33 cellular contexts compared by ENCODE assay signal in genomic region chr11:90614318-90614717, GRCh38.
"Had no signal": no experiment of that assay in that cellular context is flagged by ENCODE, and none has a peak within 500 bp of the region (broad histone marks: within the 10 kb centered on the region; RNA-seq: fewer than 3 reads in every experiment).

No MANE protein-coding gene starts in this region.

- ATAC-seq: activated CD8-positive, alpha-beta T cell treated with anti-CD3 and anti-CD28 coated beads for 36 hours; activated naive CD8-positive, alpha-beta T cell treated with anti-CD3 and anti-CD28 coated beads, Interleukin-2, amount 50 U/mL, for 24 hours; activated T-cell treated with anti-CD3 and anti-CD28 coated beads, Interleukin-2, amount 50 U/mL, for 4 hours; activated T-cell treated with anti-CD3 and anti-CD28 coated beads, Interleukin-2, amount 50 U/mL, for 72 hours; activated T-helper 17 cell treated with anti-CD3 and anti-CD28 coated beads, Interleukin-2, amount 50 U/mL, for 72 hours had no signal

- H3K4me1 ChIP-seq: ascending aorta had no signal

- FAIRE-seq: colon, TTC549 had no signal

- H3K9me3 ChIP-seq: ascending aorta had no signal

- H3K27me3 Mint-ChIP-seq: activated B cell treated with CpG ODN at 0.5 μM for 24 hours; activated CD4-positive, alpha-beta memory T cell treated with anti-CD3 and anti-CD28 coated beads for 36 hours; activated CD4-positive, alpha-beta T cell treated with anti-CD3 and anti-CD28 coated beads, Interleukin-2, amount 10 ng/mL, durations not matched to agents 24 days and 14 days; activated CD8-positive, alpha-beta T cell treated with anti-CD3 and anti-CD28 coated beads for 36 hours; activated naive CD4-positive, alpha-beta T cell treated with anti-CD3 and anti-CD28 coated beads, Interleukin-2, amount 10 ng/mL, durations not matched to agents 7 days and 5 days; activated naive CD4-positive, alpha-beta T cell treated with anti-CD3 and anti-CD28 coated beads, Interleukin-2, amount 50 U/mL, for 24 hours; activated naive CD8-positive, alpha-beta T cell; activated naive CD8-positive, alpha-beta T cell treated with anti-CD3 and anti-CD28 coated beads, Interleukin-2, amount 10 ng/mL, durations not matched to agents 7 days and 5 days; activated naive CD8-positive, alpha-beta T cell treated with anti-CD3 and anti-CD28 coated beads, Interleukin-2, amount 50 U/mL, for 24 hours; activated T-helper 17 cell treated with anti-CD3 and anti-CD28 coated beads, Interleukin-2, amount 50 U/mL, for 72 hours; brain had no signal

- DNase-seq: activated B cell treated with CpG ODN at 0.5 μM for 24 hours; activated CD4-positive, alpha-beta memory T cell treated with anti-CD3 and anti-CD28 coated beads for 36 hours; activated CD4-positive, alpha-beta T cell treated with anti-CD3 and anti-CD28 coated beads for 4 hours; activated CD4-positive, alpha-beta T cell treated with anti-CD3 and anti-CD28 coated beads, Interleukin-2, amount 10 ng/mL, durations not matched to agents 24 days and 14 days; activated CD4-positive, alpha-beta T cell treated with anti-CD3 and anti-CD28 coated beads, Interleukin-2, amount 50 U/mL, for 1 hour; activated CD4-positive, alpha-beta T cell treated with anti-CD3 and anti-CD28 coated beads, Interleukin-2, amount 50 U/mL, for 4 hours; activated CD4-positive, CD25-positive, alpha-beta regulatory T cell treated with anti-CD3 and anti-CD28 coated beads, Interleukin-2, amount 50 U/mL, for 72 hours; activated CD8-positive, alpha-beta memory T cell treated with anti-CD3 and anti-CD28 coated beads, Interleukin-2, amount 50 U/mL, for 4 hours; activated CD8-positive, alpha-beta T cell treated with anti-CD3 and anti-CD28 coated beads for 36 hours; activated effector memory CD4-positive, alpha-beta T cell treated with anti-CD3 and anti-CD28 coated beads, Interleukin-2, amount 50 U/mL, for 16 hours; activated naive CD4-positive, alpha-beta T cell treated with anti-CD3 and anti-CD28 coated beads, Interleukin-2, amount 10 ng/mL, durations not matched to agents 7 days and 5 days; activated naive CD4-positive, alpha-beta T cell treated with Interleukin-2 at 50 U/mL for 16 hours; activated naive CD8-positive, alpha-beta T cell treated with anti-CD3 and anti-CD28 coated beads, Interleukin-2, amount 10 ng/mL, durations not matched to agents 7 days and 5 days; activated naive CD8-positive, alpha-beta T cell treated with anti-CD3 and anti-CD28 coated beads, Interleukin-2, amount 50 U/mL, for 24 hours; activated T-cell treated with anti-CD3 and anti-CD28 coated beads for 4 hours; activated T-cell treated with anti-CD3 and anti-CD28 coated beads, Interleukin-2, amount 50 U/mL, for 1 hour; activated T-cell treated with anti-CD3 and anti-CD28 coated beads, Interleukin-2, amount 50 U/mL, for 4 hours; activated T-cell treated with anti-CD3 and anti-CD28 coated beads, Interleukin-2, amount 50 U/mL, for 72 hours; amygdala; anterior cingulate cortex; central memory CD4-positive, alpha-beta T cell; T-helper 2 cell; T-helper 9 cell had no signal

- H3K36me3 Mint-ChIP-seq: activated CD4-positive, alpha-beta memory T cell treated with anti-CD3 and anti-CD28 coated beads for 36 hours; activated naive CD4-positive, alpha-beta T cell treated with anti-CD3 and anti-CD28 coated beads, Interleukin-2, amount 10 ng/mL, durations not matched to agents 7 days and 5 days; activated naive CD4-positive, alpha-beta T cell treated with anti-CD3 and anti-CD28 coated beads, Interleukin-2, amount 50 U/mL, for 24 hours; activated naive CD8-positive, alpha-beta T cell; activated naive CD8-positive, alpha-beta T cell treated with anti-CD3 and anti-CD28 coated beads, Interleukin-2, amount 10 ng/mL, durations not matched to agents 7 days and 5 days; brain had no signal

- H3K4me3 ChIP-seq: ascending aorta had no signal

- H3K27ac Mint-ChIP-seq: activated B cell treated with CpG ODN at 0.5 μM for 24 hours; activated CD4-positive, alpha-beta memory T cell treated with anti-CD3 and anti-CD28 coated beads for 36 hours; activated CD4-positive, alpha-beta T cell treated with anti-CD3 and anti-CD28 coated beads, Interleukin-2, amount 10 ng/mL, durations not matched to agents 24 days and 14 days; activated CD8-positive, alpha-beta T cell treated with anti-CD3 and anti-CD28 coated beads for 36 hours; activated naive CD4-positive, alpha-beta T cell treated with anti-CD3 and anti-CD28 coated beads, Interleukin-2, amount 10 ng/mL, durations not matched to agents 7 days and 5 days; activated naive CD4-positive, alpha-beta T cell treated with anti-CD3 and anti-CD28 coated beads, Interleukin-2, amount 50 U/mL, for 24 hours; activated naive CD8-positive, alpha-beta T cell; activated naive CD8-positive, alpha-beta T cell treated with anti-CD3 and anti-CD28 coated beads, Interleukin-2, amount 10 ng/mL, durations not matched to agents 7 days and 5 days; activated naive CD8-positive, alpha-beta T cell treated with anti-CD3 and anti-CD28 coated beads, Interleukin-2, amount 50 U/mL, for 24 hours; activated T-cell treated with anti-CD3 and anti-CD28 coated beads, Interleukin-2, amount 50 U/mL, for 72 hours; activated T-helper 1 cell treated with anti-CD3 and anti-CD28 coated beads, Interleukin-12 subunit alpha, Interleukin-12 subunit beta, Interleukin-2, Interleukin-4 antibody, amounts not matched to agents 30 ng/mL and 10 ng/mL and 1 ng/mL, durations not matched to agents 14 hours and 24 hours and 36 hours; activated T-helper 17 cell treated with anti-CD3 and anti-CD28 coated beads, Interleukin-2, amount 50 U/mL, for 72 hours; brain; T-helper 2 cell treated with Interferon-gamma antibody and Interleukin-4, amounts not matched to agents 5 μg/mL and 100 μg/mL, for 36 hours had no signal

- H3K27ac ChIP-seq: ascending aorta, VCaP had no signal

- H3K9me3 Mint-ChIP-seq: activated CD4-positive, alpha-beta memory T cell treated with anti-CD3 and anti-CD28 coated beads for 36 hours; activated CD4-positive, alpha-beta T cell treated with anti-CD3 and anti-CD28 coated beads, Interleukin-2, amount 10 ng/mL, durations not matched to agents 24 days and 14 days; activated CD8-positive, alpha-beta T cell treated with anti-CD3 and anti-CD28 coated beads for 36 hours; activated naive CD4-positive, alpha-beta T cell treated with anti-CD3 and anti-CD28 coated beads, Interleukin-2, amount 50 U/mL, for 24 hours; activated naive CD8-positive, alpha-beta T cell treated with anti-CD3 and anti-CD28 coated beads, Interleukin-2, amount 10 ng/mL, durations not matched to agents 7 days and 5 days; activated naive CD8-positive, alpha-beta T cell treated with anti-CD3 and anti-CD28 coated beads, Interleukin-2, amount 50 U/mL, for 24 hours; activated T-cell treated with anti-CD3 and anti-CD28 coated beads, Interleukin-2, amount 50 U/mL, for 4 hours; activated T-helper 1 cell treated with anti-CD3 and anti-CD28 coated beads, Interleukin-12 subunit alpha, Interleukin-12 subunit beta, Interleukin-2, Interleukin-4 antibody, amounts not matched to agents 30 ng/mL and 10 ng/mL and 1 ng/mL, durations not matched to agents 14 hours and 24 hours and 36 hours; brain had no signal

- H3K27me3 ChIP-seq: ascending aorta had no signal

- H3K36me3 ChIP-seq: ascending aorta had no signal

- H3K4me3 Mint-ChIP-seq: activated B cell treated with CpG ODN at 0.5 μM for 24 hours; activated CD4-positive, alpha-beta memory T cell treated with anti-CD3 and anti-CD28 coated beads for 36 hours; activated CD4-positive, alpha-beta T cell treated with anti-CD3 and anti-CD28 coated beads, Interleukin-2, amount 10 ng/mL, durations not matched to agents 24 days and 14 days; activated CD8-positive, alpha-beta T cell treated with anti-CD3 and anti-CD28 coated beads for 36 hours; activated naive CD4-positive, alpha-beta T cell treated with anti-CD3 and anti-CD28 coated beads, Interleukin-2, amount 10 ng/mL, durations not matched to agents 7 days and 5 days; activated naive CD4-positive, alpha-beta T cell treated with anti-CD3 and anti-CD28 coated beads, Interleukin-2, amount 50 U/mL, for 24 hours; activated naive CD8-positive, alpha-beta T cell; activated naive CD8-positive, alpha-beta T cell treated with anti-CD3 and anti-CD28 coated beads, Interleukin-2, amount 10 ng/mL, durations not matched to agents 7 days and 5 days; activated naive CD8-positive, alpha-beta T cell treated with anti-CD3 and anti-CD28 coated beads, Interleukin-2, amount 50 U/mL, for 24 hours; activated T-cell treated with anti-CD3 and anti-CD28 coated beads, Interleukin-2, amount 50 U/mL, for 4 hours; activated T-cell treated with anti-CD3 and anti-CD28 coated beads, Interleukin-2, amount 50 U/mL, for 72 hours; activated T-helper 1 cell treated with anti-CD3 and anti-CD28 coated beads, Interleukin-12 subunit alpha, Interleukin-12 subunit beta, Interleukin-2, Interleukin-4 antibody, amounts not matched to agents 30 ng/mL and 10 ng/mL and 1 ng/mL, durations not matched to agents 14 hours and 24 hours and 36 hours; activated T-helper 17 cell treated with anti-CD3 and anti-CD28 coated beads, Interleukin-2, amount 50 U/mL, for 72 hours; brain; T-helper 2 cell treated with Interferon-gamma antibody and Interleukin-4, amounts not matched to agents 5 μg/mL and 100 μg/mL, for 36 hours had no signal

- H3K4me1 Mint-ChIP-seq: activated B cell treated with CpG ODN at 0.5 μM for 24 hours; activated CD4-positive, alpha-beta T cell treated with anti-CD3 and anti-CD28 coated beads, Interleukin-2, amount 10 ng/mL, durations not matched to agents 24 days and 14 days; activated naive CD4-positive, alpha-beta T cell treated with anti-CD3 and anti-CD28 coated beads, Interleukin-2, amount 10 ng/mL, durations not matched to agents 7 days and 5 days; activated naive CD4-positive, alpha-beta T cell treated with anti-CD3 and anti-CD28 coated beads, Interleukin-2, amount 50 U/mL, for 24 hours; activated naive CD8-positive, alpha-beta T cell treated with anti-CD3 and anti-CD28 coated beads, Interleukin-2, amount 10 ng/mL, durations not matched to agents 7 days and 5 days; activated naive CD8-positive, alpha-beta T cell treated with anti-CD3 and anti-CD28 coated beads, Interleukin-2, amount 50 U/mL, for 24 hours; activated T-helper 17 cell treated with anti-CD3 and anti-CD28 coated beads, Interleukin-2, amount 50 U/mL, for 72 hours had no signal
